13 cellular contexts compared by ENCODE assay signal in genomic region chr3:37075955-37076354, GRCh38.
DNase-seq lines count a peak whose midpoint lies in the region; ATAC-seq and TF ChIP-seq lines count a peak whose summit lies in the region.
"Had no signal": no experiment of that assay in that cellular context is flagged by ENCODE, and none has a peak within 500 bp of the region (broad histone marks: within the 10 kb centered on the region; RNA-seq: fewer than 3 reads in every experiment).

No MANE protein-coding gene starts in this region.

- peak; percentile 97 for ATAC-seq in thoracic aorta (ENCODE audit: insufficient number of reproducible peaks, low FRiP score, low read depth)
- no peak for ATAC-seq in activated T-cell treated with anti-CD3 and anti-CD28 coated beads, Interleukin-2, amount 50 U/mL, for 72 hours (replicated peaks in 1 of 2)
- no peak for ATAC-seq in stimulated activated naive CD8-positive, alpha-beta T cell treated with anti-CD3 and anti-CD28 coated beads, Interleukin-15, amount 100 ng/mL, for 72 hours

- intact Hi-C loops in ascending aorta (cut with DNase I): loop anchor here (2.0 kb wide), 2 partner anchors 21 to 43 kb away; no protein-coding TSS in a partner anchor

- no peak overlapping the region for H3K4me3 Mint-ChIP-seq in activated T-cell treated with anti-CD3 and anti-CD28 coated beads, Interleukin-2, amount 50 U/mL, for 72 hours
- no peak overlapping the region for H3K4me3 Mint-ChIP-seq in stimulated activated naive CD8-positive, alpha-beta T cell treated with anti-CD3 and anti-CD28 coated beads, Interleukin-15, amount 100 ng/mL, for 72 hours
- H3K4me3 Mint-ChIP-seq: CD4-positive, CD25-positive, alpha-beta regulatory T cell; H9 had no signal

- no peak overlapping the region for H3K27ac Mint-ChIP-seq in activated T-cell treated with anti-CD3 and anti-CD28 coated beads, Interleukin-2, amount 50 U/mL, for 72 hours
- H3K27ac Mint-ChIP-seq in stimulated activated naive CD8-positive, alpha-beta T cell treated with anti-CD3 and anti-CD28 coated beads, Interleukin-15, amount 100 ng/mL, for 72 hours: no peak overlapping the region
- H3K27ac Mint-ChIP-seq: CD4-positive, CD25-positive, alpha-beta regulatory T cell; H9 had no signal

- TF ChIP-seq CTCF in ascending aorta (IDR thresholded peaks at IDR 0.05) (no peak), thoracic aorta (IDR thresholded peaks at IDR 0.05) (no peak)

- H3K9me3 ChIP-seq in ascending aorta (no peaks in the 10 kb centered on the region), thoracic aorta (no peaks in the 10 kb centered on the region)

- H3K9me3 Mint-ChIP-seq in activated T-cell treated with anti-CD3 and anti-CD28 coated beads, Interleukin-2, amount 50 U/mL, for 72 hours: no peaks in the 10 kb centered on the region
- no peaks in the 10 kb centered on the region for H3K9me3 Mint-ChIP-seq in stimulated activated naive CD8-positive, alpha-beta T cell treated with anti-CD3 and anti-CD28 coated beads, Interleukin-15, amount 100 ng/mL, for 72 hours
- H3K9me3 Mint-ChIP-seq: CD4-positive, CD25-positive, alpha-beta regulatory T cell; H9 had no signal

- H3K27me3 ChIP-seq in ascending aorta (no peaks in the 10 kb centered on the region), thoracic aorta (replicated peaks; ENCODE audit: insufficient read depth) (no peaks in the 10 kb centered on the region)
- H3K27me3 ChIP-seq: BLaER1 treated with 17β-estradiol and CSF1 and Interleukin-3, amounts not matched to agents 10 nM and 100 nM had no signal

- DNase-seq in HCEC 1CT: peak; percentile 22
- DNase-seq in ascending aorta (ENCODE audit: low spot score in 2 of 2): no peak
- peak; percentile 29 for DNase-seq in fibroblast of gingiva (ENCODE audit: low read depth)
- DNase-seq in thoracic aorta (ENCODE audit: low spot score): no peak
- no peak for DNase-seq in activated T-cell treated with anti-CD3 and anti-CD28 coated beads, Interleukin-2, amount 50 U/mL, for 72 hours
- no peak for DNase-seq in stimulated activated naive CD8-positive, alpha-beta T cell treated with anti-CD3 and anti-CD28 coated beads, Interleukin-15, amount 100 ng/mL, for 72 hours
- no peak for DNase-seq in activated naive CD4-positive, alpha-beta T cell treated with anti-CD3 and anti-CD28 coated beads, Interleukin-2, amount 50 U/mL, for 16 hours
- DNase-seq: 8988T; ACHN; CD4-positive, CD25-positive, alpha-beta regulatory T cell; GOT3; H9 had no signal

- H3K4me1 ChIP-seq in ascending aorta (peaks cover 3 to 46% of the 10 kb centered on the region in 2 donors), thoracic aorta (ENCODE audit: control insufficient read depth in 1 of 2, low read depth in 2 of 2) (peaks cover 32 to 59% of the 10 kb centered on the region in 2 donors)

- peaks cover 12 to 16% of the 10 kb centered on the region in 2 donors for H3K36me3 ChIP-seq in ascending aorta
- H3K36me3 ChIP-seq in thoracic aorta: peaks cover 4% of the 10 kb centered on the region

- H3K36me3 Mint-ChIP-seq in activated T-cell treated with anti-CD3 and anti-CD28 coated beads, Interleukin-2, amount 50 U/mL, for 72 hours (ENCODE audit: insufficient read depth in 2 of 2): peaks cover 0 to 5% of the 10 kb centered on the region in 2 donors

- H3K4me3 ChIP-seq in ascending aorta (no peak overlapping the region), thoracic aorta (no peak overlapping the region)
- H3K4me3 ChIP-seq: BLaER1 treated with 17β-estradiol and CSF1 and Interleukin-3, amounts not matched to agents 10 nM and 100 nM had no signal

- H3K27ac ChIP-seq in ascending aorta (peak overlapping the region; percentile 82 to 84), thoracic aorta (peak overlapping the region; percentile 80 to 87)
- H3K27ac ChIP-seq: BLaER1 treated with 17β-estradiol and CSF1 and Interleukin-3, amounts not matched to agents 10 nM and 100 nM had no signal

- H3K4me1 Mint-ChIP-seq in activated T-cell treated with anti-CD3 and anti-CD28 coated beads, Interleukin-2, amount 50 U/mL, for 72 hours (ENCODE audit: low read depth): peaks cover 17% of the 10 kb centered on the region
- peaks cover 25% of the 10 kb centered on the region for H3K4me1 Mint-ChIP-seq in stimulated activated naive CD8-positive, alpha-beta T cell treated with anti-CD3 and anti-CD28 coated beads, Interleukin-15, amount 100 ng/mL, for 72 hours
- H3K4me1 Mint-ChIP-seq: H9 had no signal

- no peaks in the 10 kb centered on the region for H3K27me3 Mint-ChIP-seq in activated T-cell treated with anti-CD3 and anti-CD28 coated beads, Interleukin-2, amount 50 U/mL, for 72 hours (ENCODE audit: low read depth)
- no peaks in the 10 kb centered on the region for H3K27me3 Mint-ChIP-seq in stimulated activated naive CD8-positive, alpha-beta T cell treated with anti-CD3 and anti-CD28 coated beads, Interleukin-15, amount 100 ng/mL, for 72 hours
- H3K27me3 Mint-ChIP-seq: CD4-positive, CD25-positive, alpha-beta regulatory T cell had no signal

Comparison
In these comparisons a context has a peak if more than half of its experiments do, and no peak if none do; other contexts are left out.
1. DNase-seq: peak in HCEC 1CT (single experiment) and fibroblast of gingiva (single experiment); none in ascending aorta (0 of 2), thoracic aorta (single experiment), activated T-cell treated with anti-CD3 and anti-CD28 coated beads, Interleukin-2, amount 50 U/mL, for 72 hours (0 of 2), stimulated activated naive CD8-positive, alpha-beta T cell treated with anti-CD3 and anti-CD28 coated beads, Interleukin-15, amount 100 ng/mL, for 72 hours (0 of 2) and activated naive CD4-positive, alpha-beta T cell treated with anti-CD3 and anti-CD28 coated beads, Interleukin-2, amount 50 U/mL, for 16 hours (single experiment).